Comparison of ENCODE assay signal across 9 cellular contexts in the genomic region with DNA sequence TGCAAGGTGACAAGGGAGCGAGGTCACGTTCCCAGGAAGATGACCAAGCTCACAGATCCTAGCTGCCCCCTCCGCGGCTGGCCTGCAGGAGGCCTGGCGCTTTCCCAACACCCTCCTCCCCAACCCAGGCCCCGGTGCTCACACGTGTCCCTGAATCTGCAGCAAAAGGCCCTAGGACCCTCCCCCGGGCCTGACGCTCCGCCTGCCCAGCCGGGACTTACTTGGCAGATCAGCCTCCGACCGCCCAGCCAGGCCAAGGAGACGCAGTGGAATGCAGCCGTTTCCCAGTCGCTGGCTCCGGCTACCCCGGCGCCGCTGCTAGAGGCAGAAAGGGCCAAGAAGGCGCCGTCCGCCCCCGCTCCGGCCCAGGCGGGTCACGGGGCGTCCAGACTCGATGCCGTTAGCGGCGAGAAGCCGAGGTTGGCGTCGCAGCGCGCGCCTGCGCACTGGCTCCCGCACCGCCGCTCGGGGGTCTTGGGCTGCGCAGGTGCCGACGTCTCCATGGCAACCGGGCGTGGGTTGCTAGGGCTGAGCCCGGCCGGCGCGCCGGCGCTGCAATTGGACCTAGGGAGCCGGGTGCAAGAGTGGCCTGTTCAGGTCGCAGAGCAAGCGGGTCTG. TPM values are rescaled to one million over a fixed set of nuclear protein-coding genes. Genes with fewer than 3 reads are reported as not detected.
A peak's percentile ranks its signal among the peaks of the same experiment; 100 is the strongest.
DNase-seq lines count a peak whose midpoint lies in the region; ATAC-seq, FAIRE-seq and TF ChIP-seq lines count a peak whose summit lies in the region.
"Had no signal": no experiment of that assay in that cellular context is flagged by ENCODE, and none has a peak within 500 bp of the region (broad histone marks: within the 10 kb centered on the region; RNA-seq: fewer than 3 reads in every experiment).

A gene with protein sequence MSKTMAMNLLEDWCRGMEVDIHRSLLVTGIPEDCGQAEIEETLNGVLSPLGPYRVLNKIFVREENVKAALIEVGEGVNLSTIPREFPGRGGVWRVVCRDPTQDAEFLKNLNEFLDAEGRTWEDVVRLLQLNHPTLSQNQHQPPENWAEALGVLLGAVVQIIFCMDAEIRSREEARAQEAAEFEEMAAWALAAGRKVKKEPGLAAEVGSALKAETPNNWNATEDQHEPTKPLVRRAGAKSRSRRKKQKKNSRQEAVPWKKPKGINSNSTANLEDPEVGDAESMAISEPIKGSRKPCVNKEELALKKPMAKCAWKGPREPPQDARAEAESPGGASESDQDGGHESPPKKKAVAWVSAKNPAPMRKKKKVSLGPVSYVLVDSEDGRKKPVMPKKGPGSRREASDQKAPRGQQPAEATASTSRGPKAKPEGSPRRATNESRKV (minus strand): TSS at position 448 of the 618 bp plus-strand sequence. CDS start 528 bp downstream, outside the sequence.

- H3K9me3 Mint-ChIP-seq in CD8-positive, alpha-beta memory T cell, result no peaks in the 10 kb centered on the region
- H3K9me3 Mint-ChIP-seq in stimulated activated naive CD8-positive, alpha-beta T cell treated with anti-CD3 and anti-CD28 coated beads, Interleukin-15, amount 100 ng/mL, for 72 hours, result no peaks in the 10 kb centered on the region

- no peaks in the 10 kb centered on the region for H3K36me3 ChIP-seq in CD8-positive, alpha-beta memory T cell (ENCODE audit: insufficient read depth, low read length)
- no peaks in the 10 kb centered on the region for H3K36me3 ChIP-seq in keratinocyte (ENCODE audit: control insufficient read depth in 2 of 2, extremely low read depth in 1 of 2, insufficient read depth in 2 of 2, low read length in 2 of 2)

- H3K4me3 ChIP-seq in CD8-positive, alpha-beta memory T cell (ENCODE audit: low read length), result no peak within 1 kb of the TSS
- peak within 1 kb of the TSS in 2 of 3 experiments; percentile 34 to 40 for H3K4me3 ChIP-seq in keratinocyte (ENCODE audit: control insufficient read depth in 2 of 3, extremely low read depth in 1 of 3, insufficient read depth in 2 of 3, low read depth in 1 of 3, low read length in 3 of 3)

- H4K20me1 ChIP-seq in keratinocyte (ENCODE audit: control insufficient read depth, extremely low read depth, insufficient read depth, low read length), result no peaks in the 10 kb centered on the region

- DNase-seq in CD8-positive, alpha-beta memory T cell, result peak in 1 of 5 donors; percentile 38
- DNase-seq in NCI-H2029 treated with DMSO at 0.1 percent for 48 hours (lab: John Stamatoyannopoulos, UW), result peak; percentile 38
- peak in 54 of 61 donors; percentile 36 to 90 (median 76) for DNase-seq in caudate nucleus (lab: John Stamatoyannopoulos, UW)
- DNase-seq in keratinocyte (ENCODE audit: low read depth, low spot score), result no peak
- peak in 1 of 2 donors; percentile 64 for DNase-seq in stimulated activated naive CD8-positive, alpha-beta T cell treated with anti-CD3 and anti-CD28 coated beads, Interleukin-15, amount 100 ng/mL, for 72 hours
- no peak for DNase-seq in CD1c-positive myeloid dendritic cell (ENCODE audit: extremely low spot score)
- no peak for DNase-seq in NOMO-1 treated with dmso at 0.1 percent for 144 hours (lab: John Stamatoyannopoulos, UW; ENCODE audit: unreplicated experiment)
- DNase-seq in stimulated activated CD4-positive, alpha-beta T cell treated with anti-CD3 and anti-CD28 coated beads, Interleukin-1b, Interleukin-23, amount 100 ng/mL, for 48 hours, result no peak

- H3K4me1 ChIP-seq in CD8-positive, alpha-beta memory T cell (ENCODE audit: insufficient read depth, low read length), result no peaks in the 10 kb centered on the region
- H3K4me1 ChIP-seq in keratinocyte (ENCODE audit: control insufficient read depth, extremely low read depth, insufficient read depth, low read length), result peaks cover 18% of the 10 kb centered on the region

- H2AFZ ChIP-seq in keratinocyte (ENCODE audit: control insufficient read depth, low read length), result peak within 1 kb of the TSS; percentile 8

- peak within 1 kb of the TSS; percentile 52 for H3K4me2 ChIP-seq in keratinocyte (ENCODE audit: control insufficient read depth, extremely low read depth, insufficient read depth, low read depth, low read length)

- peaks cover 3 to 17% (median 9%) of the 10 kb centered on the region in 3 donors for H3K4me1 Mint-ChIP-seq in CD8-positive, alpha-beta memory T cell
- peaks cover 5% of the 10 kb centered on the region for H3K4me1 Mint-ChIP-seq in stimulated activated naive CD8-positive, alpha-beta T cell treated with anti-CD3 and anti-CD28 coated beads, Interleukin-15, amount 100 ng/mL, for 72 hours

- no peaks in the 10 kb centered on the region for H3K9me1 ChIP-seq in keratinocyte (ENCODE audit: control insufficient read depth, extremely low read depth, insufficient read depth, low read length)

- CTCF ChIA-PET in CD8-positive, alpha-beta memory T cell (lab: Charles Lee), result no interaction called here

- FAIRE-seq in keratinocyte (lab: Jason Lieb, UNC), result no peak
- FAIRE-seq: colon had no signal

- peaks cover 44 to 53% of the 10 kb centered on the region in 2 donors for H3K27me3 Mint-ChIP-seq in CD8-positive, alpha-beta memory T cell
- H3K27me3 Mint-ChIP-seq in stimulated activated naive CD8-positive, alpha-beta T cell treated with anti-CD3 and anti-CD28 coated beads, Interleukin-15, amount 100 ng/mL, for 72 hours, result peaks cover 73% of the 10 kb centered on the region

- no peaks in the 10 kb centered on the region for H3K36me3 Mint-ChIP-seq in CD8-positive, alpha-beta memory T cell

- H3K4me3 Mint-ChIP-seq in CD8-positive, alpha-beta memory T cell, result no peak within 1 kb of the TSS
- H3K4me3 Mint-ChIP-seq in stimulated activated naive CD8-positive, alpha-beta T cell treated with anti-CD3 and anti-CD28 coated beads, Interleukin-15, amount 100 ng/mL, for 72 hours, result peak within 1 kb of the TSS; percentile 10 to 65

- no peak within 1 kb of the TSS for H3K9ac ChIP-seq in keratinocyte (ENCODE audit: control insufficient read depth, extremely low read depth, insufficient read depth, low read length)

- no peak within 1 kb of the TSS for H3K27ac Mint-ChIP-seq in CD8-positive, alpha-beta memory T cell
- H3K27ac Mint-ChIP-seq in stimulated activated naive CD8-positive, alpha-beta T cell treated with anti-CD3 and anti-CD28 coated beads, Interleukin-15, amount 100 ng/mL, for 72 hours, result peak within 1 kb of the TSS in 1 of 2 donors; percentile 1

- no peak for TF ChIP-seq CTCF in keratinocyte (optimal IDR thresholded peaks at IDR 0.05 in 1 of 3, IDR thresholded peaks at IDR 0.05 in 1 of 3, conservative IDR thresholded peaks at IDR 0.05 in 1 of 3; ENCODE audit: extremely low read depth in 1 of 3, insufficient read depth in 2 of 3, low read length in 3 of 3)

- POLR2A ChIA-PET in CD8-positive, alpha-beta memory T cell (lab: Charles Lee), result no interaction called here

- dilution Hi-C loops in keratinocyte (cut with MboI; ENCODE audit: extremely low pct_ligation_motif_present, low sequenced_read_pairs), result no loop called here

- peak; percentile 90 for ATAC-seq in stimulated activated naive CD8-positive, alpha-beta T cell treated with anti-CD3 and anti-CD28 coated beads, Interleukin-15, amount 100 ng/mL, for 72 hours

- no peaks in the 10 kb centered on the region for H3K79me2 ChIP-seq in keratinocyte (ENCODE audit: control insufficient read depth, insufficient read depth, low read length)

- H3K27me3 ChIP-seq in CD8-positive, alpha-beta memory T cell (ENCODE audit: insufficient read depth, low read length, poor library complexity, severe bottlenecking), result peaks cover 22% of the 10 kb centered on the region
- H3K27me3 ChIP-seq in keratinocyte (ENCODE audit: control insufficient read depth, extremely low read depth, insufficient read depth, low read length), result no peaks in the 10 kb centered on the region

- peak within 1 kb of the TSS; percentile 38 for H3K27ac ChIP-seq in CD8-positive, alpha-beta memory T cell (ENCODE audit: low read depth, low read length)
- H3K27ac ChIP-seq in caudate nucleus (ENCODE audit: low read depth, low read length) (peak within 1 kb of the TSS; percentile 94), keratinocyte (ENCODE audit: control insufficient read depth, insufficient read depth, low read length) (no peak within 1 kb of the TSS)

- H3K9me3 ChIP-seq in CD8-positive, alpha-beta memory T cell (ENCODE audit: low read length), result no peaks in the 10 kb centered on the region
- H3K9me3 ChIP-seq in keratinocyte (ENCODE audit: control insufficient read depth, low read depth, low read length), result no peaks in the 10 kb centered on the region

RNA-seq across cellular contexts. Expression of the gene that starts here (rescaled TPM):
- under 1 TPM; 0.49 to 0.61 TPM for total RNA-seq in CD8-positive, alpha-beta memory T cell
- not detected for polyA plus RNA-seq in CD8-positive, alpha-beta memory T cell
- polyA plus RNA-seq in keratinocyte, result 0.16 to 0.28 TPM (median 0.24 TPM) in 3 replicates
- 0.84 TPM for polyA plus RNA-seq in keratinocyte (2011; ENCODE audit: low read depth)
- 0.21 TPM in 2 replicates for polyA plus RNA-seq in keratinocyte (2011; cell fraction: cytosol; rRNA removed)
- 0.23 and 0.24 TPM in 2 replicates for polyA plus RNA-seq in keratinocyte (2011; cell fraction: nucleus; rRNA removed)
- polyA plus RNA-seq in keratinocyte (2012; ENCODE audit: low replicate concordance), result 0.19 and 1.0 TPM in 2 replicates
- 0.38 to 1.4 TPM in 2 of 3 replicates, not detected in the other for polyA minus RNA-seq in keratinocyte
- not detected for polyA minus RNA-seq in keratinocyte (2011; cell fraction: cytosol; rRNA and poly(A)+ RNA removed)
- polyA minus RNA-seq in keratinocyte (2011; cell fraction: nucleus; rRNA and poly(A)+ RNA removed), result not detected in 2 replicates

Comparison
In these comparisons a context has a peak if more than half of its experiments do, and no peak if none do; other contexts are left out.
1. DNase-seq: peak in NCI-H2029 treated with DMSO at 0.1 percent for 48 hours (single experiment) and caudate nucleus (54 of 61); none in keratinocyte (single experiment), CD1c-positive myeloid dendritic cell (single experiment), NOMO-1 treated with dmso at 0.1 percent for 144 hours (single experiment) and stimulated activated CD4-positive, alpha-beta T cell treated with anti-CD3 and anti-CD28 coated beads, Interleukin-1b, Interleukin-23, amount 100 ng/mL, for 48 hours (single experiment).
2. H3K4me3 Mint-ChIP-seq: peak in stimulated activated naive CD8-positive, alpha-beta T cell treated with anti-CD3 and anti-CD28 coated beads, Interleukin-15, amount 100 ng/mL, for 72 hours (2 of 2); none in CD8-positive, alpha-beta memory T cell (0 of 7).